ENCODE assay signal across 6 cellular contexts in genomic region chr18:62454527-62454926, GRCh38.
"Had no signal": no experiment of that assay in that cellular context is flagged by ENCODE, and none has a peak within 500 bp of the region (broad histone marks: within the 10 kb centered on the region; RNA-seq: fewer than 3 reads in every experiment).

No MANE protein-coding gene starts in this region.

- ATAC-seq: GM23338, HCT116 had no signal

- DNase-seq: HFFc6, KBM-7 had no signal

- H3K9me3 ChIP-seq: HAP-1 had no signal

- H3K36me3 ChIP-seq: HAP-1 had no signal

- H3K27ac Mint-ChIP-seq: GM23338, HFFc6, IgD-negative memory B cell had no signal

- H3K9me3 Mint-ChIP-seq: GM23338, HFFc6 had no signal

- H3K4me3 ChIP-seq: GM23338, HAP-1 had no signal

- H3K4me3 Mint-ChIP-seq: GM23338, HFFc6, IgD-negative memory B cell had no signal

- H3K4me1 ChIP-seq: HAP-1 had no signal
